24 cellular contexts compared by ENCODE assay signal in the genomic region with DNA sequence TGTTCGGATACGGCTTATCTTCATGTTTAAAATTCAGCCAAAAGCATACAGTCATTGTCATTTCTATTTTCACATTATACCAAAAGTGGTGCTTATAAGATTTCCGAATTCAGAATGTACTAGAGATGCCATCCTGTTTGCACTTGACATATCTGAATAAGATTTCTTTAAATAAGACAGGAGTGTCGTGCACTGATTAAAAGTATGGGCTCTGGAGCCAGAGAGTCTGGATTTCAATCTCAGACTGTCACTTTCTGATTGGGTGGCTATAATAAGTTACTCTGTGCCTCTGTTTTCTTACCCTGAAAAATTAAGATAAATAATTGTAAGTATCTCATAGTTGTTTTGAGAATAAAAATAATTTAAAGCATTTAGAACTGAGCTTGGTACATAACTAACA.
A peak's percentile ranks its signal among the peaks of the same experiment; 100 is the strongest.
DNase-seq lines count a peak whose midpoint lies in the region; ATAC-seq and TF ChIP-seq lines count a peak whose summit lies in the region.
"Had no signal": no experiment of that assay in that cellular context is flagged by ENCODE, and none has a peak within 500 bp of the region (broad histone marks: within the 10 kb centered on the region; RNA-seq: fewer than 3 reads in every experiment).

No MANE protein-coding gene starts in this region.

- intact Hi-C loops in left ventricle myocardium inferior (cut with micrococcal nuclease) (no loop called here), aorta (cut with DNase I) (no loop called here)

- peaks cover 20% of the 10 kb centered on the region for H3K4me1 ChIP-seq in cardiac muscle cell (ENCODE audit: low read depth)
- H3K4me1 ChIP-seq in left ventricle myocardium inferior, result peaks cover 5% of the 10 kb centered on the region
- no peaks in the 10 kb centered on the region for H3K4me1 ChIP-seq in right atrium auricular region
- H3K4me1 ChIP-seq in aorta (ENCODE audit: control insufficient read depth in 1 of 2, insufficient read depth in 2 of 2, low read length in 2 of 2), result no peaks in the 10 kb centered on the region
- H3K4me1 ChIP-seq: A549; BE2C; BLaER1 treated with 17β-estradiol and CSF1 and Interleukin-3, amounts not matched to agents 10 nM and 100 nM had no signal

- DNase-seq in cardiac muscle cell (ENCODE audit: low read depth in 1 of 2, low spot score in 1 of 2) (no peak), left ventricle myocardium inferior (no peak), chondrocyte (ENCODE audit: low spot score) (no peak), right atrium auricular region (ENCODE audit: low spot score) (no peak), aorta (no peak), glutamatergic neuron (no peak)
- DNase-seq: 8988T; ACHN; AML-193; BE2C; CD4-positive, alpha-beta T cell; CD8-positive, alpha-beta memory T cell; DMS 273 treated with DMSO at 0.1 percent for 48 hours; DMS79; EL; GDM1; GM23248; H7; HCEC 1CT had no signal

- ATAC-seq in aorta (ENCODE audit: low FRiP score), result no peak
- ATAC-seq in HG03457 (IDR thresholded peaks at IDR 0.05; ENCODE audit: unreplicated experiment), result no peak
- ATAC-seq: A549, GM12878 had no signal

- H3K36me3 Mint-ChIP-seq in chondrocyte (ENCODE audit: low read depth), result peaks cover 19% of the 10 kb centered on the region
- no peaks in the 10 kb centered on the region for H3K36me3 Mint-ChIP-seq in glutamatergic neuron (ENCODE audit: unreplicated experiment)
- H3K36me3 Mint-ChIP-seq: CD14-positive monocyte had no signal

- peak overlapping the region; percentile 59 for H3K27ac Mint-ChIP-seq in chondrocyte (ENCODE audit: unreplicated experiment)
- no peak overlapping the region for H3K27ac Mint-ChIP-seq in glutamatergic neuron (ENCODE audit: unreplicated experiment)
- H3K27ac Mint-ChIP-seq: CD14-positive monocyte; CD4-positive, alpha-beta T cell had no signal

- peak overlapping the region; percentile 53 for H3K27ac ChIP-seq in cardiac muscle cell
- no peak overlapping the region for H3K27ac ChIP-seq in left ventricle myocardium inferior (replicated peaks)
- H3K27ac ChIP-seq in right atrium auricular region, result peak overlapping the region; percentile 19 to 76
- no peak overlapping the region for H3K27ac ChIP-seq in aorta (ENCODE audit: low read depth in 1 of 2, low read length in 2 of 2)
- H3K27ac ChIP-seq: A549; BLaER1 treated with 17β-estradiol and CSF1 and Interleukin-3, amounts not matched to agents 10 nM and 100 nM; GM23248 had no signal

- H3K4me3 Mint-ChIP-seq in chondrocyte (ENCODE audit: unreplicated experiment) (no peak overlapping the region), glutamatergic neuron (ENCODE audit: unreplicated experiment) (no peak overlapping the region)
- H3K4me3 Mint-ChIP-seq: CD14-positive monocyte; CD4-positive, alpha-beta T cell; CD8-positive, alpha-beta memory T cell had no signal

- H3K9me3 ChIP-seq in cardiac muscle cell (ENCODE audit: low read depth) (no peaks in the 10 kb centered on the region), left ventricle myocardium inferior (replicated peaks) (peaks cover 31% of the 10 kb centered on the region), right atrium auricular region (no peaks in the 10 kb centered on the region), aorta (ENCODE audit: control insufficient read depth, low read length) (no peaks in the 10 kb centered on the region)
- H3K9me3 ChIP-seq: A549; BE2C; BLaER1 treated with 17β-estradiol and CSF1 and Interleukin-3, amounts not matched to agents 10 nM and 100 nM had no signal

- no peaks in the 10 kb centered on the region for H3K27me3 ChIP-seq in cardiac muscle cell
- H3K27me3 ChIP-seq in left ventricle myocardium inferior (ENCODE audit: low read depth), result no peaks in the 10 kb centered on the region
- no peaks in the 10 kb centered on the region for H3K27me3 ChIP-seq in right atrium auricular region
- no peaks in the 10 kb centered on the region for H3K27me3 ChIP-seq in aorta (ENCODE audit: control insufficient read depth in 1 of 2, insufficient read depth in 2 of 2, low read length in 1 of 2)
- H3K27me3 ChIP-seq: BE2C; BLaER1 treated with 17β-estradiol and CSF1 and Interleukin-3, amounts not matched to agents 10 nM and 100 nM had no signal

- H3K9me3 Mint-ChIP-seq in chondrocyte (ENCODE audit: low read depth) (peaks cover 9% of the 10 kb centered on the region), glutamatergic neuron (ENCODE audit: unreplicated experiment) (no peaks in the 10 kb centered on the region)

- H3K4me3 ChIP-seq in cardiac muscle cell (no peak overlapping the region), left ventricle myocardium inferior (no peak overlapping the region), right atrium auricular region (no peak overlapping the region), aorta (ENCODE audit: low read length in 2 of 2) (peak overlapping the region; percentile 14 to 18)
- H3K4me3 ChIP-seq: A549; BLaER1 treated with 17β-estradiol and CSF1 and Interleukin-3, amounts not matched to agents 10 nM and 100 nM; GM12878; GM23248 had no signal

- no peak for TF ChIP-seq CTCF in cardiac muscle cell (IDR thresholded peaks at IDR 0.05; ENCODE audit: low read depth, low read length)
- TF ChIP-seq CTCF in left ventricle myocardium inferior (IDR thresholded peaks at IDR 0.05; ENCODE audit: borderline replicate concordance), result no peak
- no peak for TF ChIP-seq CTCF in chondrocyte (IDR thresholded peaks at IDR 0.05)
- TF ChIP-seq CTCF in right atrium auricular region (IDR thresholded peaks at IDR 0.05), result no peak
- no peak for TF ChIP-seq CTCF in glutamatergic neuron (IDR thresholded peaks at IDR 0.05; ENCODE audit: partially characterized antibody, unreplicated experiment)

- H3K27me3 Mint-ChIP-seq in chondrocyte (ENCODE audit: low read depth) (no peaks in the 10 kb centered on the region), glutamatergic neuron (ENCODE audit: unreplicated experiment) (no peaks in the 10 kb centered on the region)
- H3K27me3 Mint-ChIP-seq: CD4-positive, alpha-beta T cell had no signal

- peaks cover 21% of the 10 kb centered on the region for H3K4me1 Mint-ChIP-seq in chondrocyte (ENCODE audit: low read depth)
- H3K4me1 Mint-ChIP-seq in glutamatergic neuron (ENCODE audit: low read depth, unreplicated experiment), result no peaks in the 10 kb centered on the region
- H3K4me1 Mint-ChIP-seq: CD14-positive monocyte had no signal

- H3K36me3 ChIP-seq in cardiac muscle cell (no peaks in the 10 kb centered on the region), left ventricle myocardium inferior (no peaks in the 10 kb centered on the region), right atrium auricular region (no peaks in the 10 kb centered on the region), aorta (ENCODE audit: control insufficient read depth in 1 of 2, insufficient read depth in 2 of 2, low read length in 1 of 2) (no peaks in the 10 kb centered on the region)
- H3K36me3 ChIP-seq: BE2C; BLaER1 treated with 17β-estradiol and CSF1 and Interleukin-3, amounts not matched to agents 10 nM and 100 nM had no signal

- 4 to 8% methylated on average over 4 of the region's 4 CpGs for WGBS in aorta, 2 donors

Comparison
In these comparisons a context has a peak if more than half of its experiments do, and no peak if none do; other contexts are left out.
1. H3K27ac ChIP-seq: peak in cardiac muscle cell (single experiment) and right atrium auricular region (2 of 2); none in left ventricle myocardium inferior (single experiment) and aorta (0 of 2).
2. H3K4me3 ChIP-seq: peak in aorta (2 of 2); none in cardiac muscle cell (single experiment), left ventricle myocardium inferior (single experiment) and right atrium auricular region (0 of 2).